Comparison of ENCODE assay signal across 27 cellular contexts in genomic region chr7:91749418-91749817, GRCh38.
"Had no signal": no experiment of that assay in that cellular context is flagged by ENCODE, and none has a peak within 500 bp of the region (broad histone marks: within the 10 kb centered on the region; RNA-seq: fewer than 3 reads in every experiment).

No MANE protein-coding gene starts in this region.

- H3K4me3 Mint-ChIP-seq: dendritic cell treated with granulocyte-macrophage colony-stimulating factor and Interleukin-4, amounts not matched to agents 40 ng/mL and 50 ng/mL, for 4 days; effector memory CD8-positive, alpha-beta T cell; endodermal cell had no signal

- H3K4me1 Mint-ChIP-seq: endodermal cell had no signal

- ATAC-seq: effector memory CD8-positive, alpha-beta T cell; esophagus mucosa; foreskin keratinocyte; gastrocnemius medialis; gastroesophageal sphincter; heart left ventricle; heart right ventricle had no signal

- H3K27me3 Mint-ChIP-seq: effector memory CD8-positive, alpha-beta T cell had no signal

- FAIRE-seq: colon, endometrium, endothelial cell of umbilical vein had no signal

- DNase-seq: colonic mucosa; cortex of kidney; dermis blood vessel endothelial cell; dorsolateral prefrontal cortex; effector CD4-positive, alpha-beta T cell; effector CD8-positive, alpha-beta T cell; effector memory CD4-positive, alpha-beta T cell; effector memory CD8-positive, alpha-beta T cell; endodermal cell; erythroblast; esophagus squamous epithelium; foreskin fibroblast; foreskin keratinocyte; foreskin melanocyte; gastrocnemius medialis; glutamatergic neuron; head of caudate nucleus; heart left ventricle; heart right ventricle had no signal

- H3K4me1 ChIP-seq: colonic mucosa, esophagus muscularis mucosa, esophagus squamous epithelium, foreskin keratinocyte, gastrocnemius medialis, gastroesophageal sphincter, heart left ventricle, heart right ventricle had no signal

- H3K4me3 ChIP-seq: colonic mucosa, dorsolateral prefrontal cortex, esophagus muscularis mucosa, esophagus squamous epithelium, gastrocnemius medialis, gastroesophageal sphincter, heart left ventricle, heart right ventricle had no signal

- H3K27ac ChIP-seq: colonic mucosa, dorsolateral prefrontal cortex, epithelial cell of prostate, esophagus muscularis mucosa, esophagus squamous epithelium, foreskin keratinocyte, gastrocnemius medialis, gastroesophageal sphincter, heart left ventricle, heart right ventricle had no signal

- H3K27me3 ChIP-seq: colonic mucosa, dorsolateral prefrontal cortex, esophagus muscularis mucosa, esophagus squamous epithelium, gastrocnemius medialis, gastroesophageal sphincter, heart left ventricle, heart right ventricle had no signal

- H3K36me3 ChIP-seq: colonic mucosa, esophagus muscularis mucosa, esophagus squamous epithelium, gastrocnemius medialis, gastroesophageal sphincter, heart left ventricle, heart right ventricle had no signal

- H3K27ac Mint-ChIP-seq: dendritic cell treated with granulocyte-macrophage colony-stimulating factor and Interleukin-4, amounts not matched to agents 40 ng/mL and 50 ng/mL, for 4 days; effector memory CD8-positive, alpha-beta T cell; endodermal cell had no signal

- H3K9me3 ChIP-seq: colonic mucosa had no signal
